In the genomic region with DNA sequence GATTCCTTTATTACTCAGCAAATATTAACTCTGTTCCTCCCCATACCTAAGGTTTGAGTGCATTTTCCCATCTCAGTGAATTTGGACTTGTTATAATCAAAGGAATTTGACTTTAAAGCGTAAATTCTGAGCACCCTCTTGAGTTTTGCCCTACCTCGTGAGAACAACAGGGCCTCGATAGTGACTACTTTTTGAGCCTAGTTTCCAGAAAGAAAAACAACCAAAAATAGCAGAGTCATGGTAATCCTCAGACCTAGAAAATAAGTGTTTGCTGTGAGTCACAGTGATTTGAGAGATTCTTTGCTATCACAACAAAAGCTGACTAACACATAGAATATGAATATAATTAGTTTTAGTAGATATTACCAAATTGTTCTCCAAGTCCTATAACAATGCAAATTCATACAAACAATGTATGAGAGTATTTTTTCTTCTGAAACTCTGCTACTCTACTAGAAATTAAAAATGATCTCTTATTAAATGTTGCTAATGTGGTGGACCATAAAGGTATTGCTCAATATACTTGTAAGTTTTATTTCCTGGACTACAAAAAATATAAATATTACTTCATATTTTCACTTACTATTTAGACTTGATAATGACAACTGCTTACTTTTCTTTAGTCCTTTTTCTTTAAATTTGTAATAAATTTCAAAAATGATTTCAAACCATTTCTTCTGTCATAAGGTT, we compare ENCODE assay signal across 16 cellular contexts.
A peak's percentile ranks its signal among the peaks of the same experiment; 100 is the strongest.
DNase-seq lines count a peak whose midpoint lies in the region; ATAC-seq lines count a peak whose summit lies in the region.
"Had no signal": no experiment of that assay in that cellular context is flagged by ENCODE, and none has a peak within 500 bp of the region (broad histone marks: within the 10 kb centered on the region; RNA-seq: fewer than 3 reads in every experiment).

No MANE protein-coding gene starts in this region.

- in situ Hi-C loops in ACHN (cut with HindIII; ENCODE audit: low pct_ligation_motif_present, low pct_unique_long_range_greater_than_20kb, low sequenced_read_pairs): no loop called here

- DNase-seq in ACHN (peak; percentile 27), HT1080 (ENCODE audit: low read depth) (peak; percentile 46), dedifferentiated amniotic fluid mesenchymal stem cell (ENCODE audit: extremely low spot score) (peak; percentile 80), kidney tubule cell (ENCODE audit: low spot score) (peak; percentile 75), ecto neural progenitor cell (ENCODE audit: low spot score) (no peak), GM19240 (ENCODE audit: insufficient read length, low spot score) (no peak)
- no peak for DNase-seq in effector CD8-positive, alpha-beta T cell (lab: John Stamatoyannopoulos, UW)
- DNase-seq: activated CD4-positive, alpha-beta T cell treated with anti-CD3 and anti-CD28 coated beads for 1 hour; DND-41; GOT3; mesendoderm; NCI-H345; ovary; T-cell; upper lobe of left lung had no signal

- no peak for ATAC-seq in HG03095 (IDR thresholded peaks at IDR 0.05; ENCODE audit: unreplicated experiment)
- ATAC-seq: T-cell had no signal

Comparison
In these comparisons a context has a peak if more than half of its experiments do, and no peak if none do; other contexts are left out.
1. DNase-seq: peak in ACHN (single experiment), HT1080 (single experiment), dedifferentiated amniotic fluid mesenchymal stem cell (single experiment) and kidney tubule cell (single experiment); none in ecto neural progenitor cell (single experiment), GM19240 (single experiment) and effector CD8-positive, alpha-beta T cell (single experiment).